Comparison of ENCODE assay signal across 1 cellular context in the genomic region with DNA sequence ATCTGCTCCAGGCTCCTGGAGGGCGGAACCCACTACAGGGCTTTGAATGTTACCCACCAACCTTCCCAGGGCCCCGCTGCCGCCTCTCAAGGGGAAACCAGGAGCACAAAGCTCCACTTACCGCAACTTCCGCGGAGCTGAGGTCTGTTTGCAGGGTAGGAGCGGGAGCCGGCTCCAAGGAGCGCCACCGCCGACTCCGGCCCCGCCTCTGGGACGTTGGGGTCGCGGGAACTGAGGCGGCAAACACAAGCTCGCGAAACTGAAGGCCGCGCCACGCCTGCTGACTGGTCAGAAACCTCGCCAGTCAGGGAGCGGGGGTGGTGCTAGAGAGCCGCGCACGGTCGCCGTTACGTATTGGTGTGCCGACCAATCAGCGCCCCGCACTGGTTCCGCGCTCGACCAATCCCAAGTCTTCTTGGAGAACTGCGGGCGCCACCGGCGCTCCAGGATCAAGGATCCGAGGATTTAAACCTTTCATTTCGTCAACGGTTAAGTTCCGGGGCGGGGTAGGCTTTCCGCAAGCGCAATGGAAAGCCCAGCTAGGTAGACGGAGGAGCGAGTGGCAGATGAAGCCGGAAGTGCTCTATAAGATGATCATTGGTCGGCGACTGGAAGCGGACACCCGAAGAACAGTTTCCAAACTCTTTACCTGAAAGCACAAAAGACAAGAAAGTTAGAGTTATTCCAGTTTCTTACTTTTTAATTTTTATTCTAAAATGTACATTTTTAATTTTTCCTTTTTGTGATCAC.
TF ChIP-seq lines count a peak whose summit lies in the region.

A gene (minus strand): TSS at position 233 of the 750 bp plus-strand sequence. CDS start 3,828 bp downstream, outside the sequence.

TF ChIP-seq in SK-N-SH, 30 proteins besides CTCF, POLR2A, EP300 and RAD21 (continued from another document):
- TF ChIP-seq, protein P1, sequence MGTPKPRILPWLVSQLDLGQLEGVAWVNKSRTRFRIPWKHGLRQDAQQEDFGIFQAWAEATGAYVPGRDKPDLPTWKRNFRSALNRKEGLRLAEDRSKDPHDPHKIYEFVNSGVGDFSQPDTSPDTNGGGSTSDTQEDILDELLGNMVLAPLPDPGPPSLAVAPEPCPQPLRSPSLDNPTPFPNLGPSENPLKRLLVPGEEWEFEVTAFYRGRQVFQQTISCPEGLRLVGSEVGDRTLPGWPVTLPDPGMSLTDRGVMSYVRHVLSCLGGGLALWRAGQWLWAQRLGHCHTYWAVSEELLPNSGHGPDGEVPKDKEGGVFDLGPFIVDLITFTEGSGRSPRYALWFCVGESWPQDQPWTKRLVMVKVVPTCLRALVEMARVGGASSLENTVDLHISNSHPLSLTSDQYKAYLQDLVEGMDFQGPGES (IDR thresholded peaks at IDR 0.05; ENCODE audit: low read depth, low read length), result peak; percentile 70
- TF ChIP-seq, protein P2, sequence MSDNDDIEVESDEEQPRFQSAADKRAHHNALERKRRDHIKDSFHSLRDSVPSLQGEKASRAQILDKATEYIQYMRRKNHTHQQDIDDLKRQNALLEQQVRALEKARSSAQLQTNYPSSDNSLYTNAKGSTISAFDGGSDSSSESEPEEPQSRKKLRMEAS (IDR thresholded peaks at IDR 0.05; ENCODE audit: low read depth), result no peak; the same call in 1 of the 2 replicates
- TF ChIP-seq NRF1 (IDR thresholded peaks at IDR 0.05; ENCODE audit: low read depth, low read length), result peak; percentile 73
- no peak for TF ChIP-seq JUND (IDR thresholded peaks at IDR 0.05)
- TF ChIP-seq, protein P3, sequence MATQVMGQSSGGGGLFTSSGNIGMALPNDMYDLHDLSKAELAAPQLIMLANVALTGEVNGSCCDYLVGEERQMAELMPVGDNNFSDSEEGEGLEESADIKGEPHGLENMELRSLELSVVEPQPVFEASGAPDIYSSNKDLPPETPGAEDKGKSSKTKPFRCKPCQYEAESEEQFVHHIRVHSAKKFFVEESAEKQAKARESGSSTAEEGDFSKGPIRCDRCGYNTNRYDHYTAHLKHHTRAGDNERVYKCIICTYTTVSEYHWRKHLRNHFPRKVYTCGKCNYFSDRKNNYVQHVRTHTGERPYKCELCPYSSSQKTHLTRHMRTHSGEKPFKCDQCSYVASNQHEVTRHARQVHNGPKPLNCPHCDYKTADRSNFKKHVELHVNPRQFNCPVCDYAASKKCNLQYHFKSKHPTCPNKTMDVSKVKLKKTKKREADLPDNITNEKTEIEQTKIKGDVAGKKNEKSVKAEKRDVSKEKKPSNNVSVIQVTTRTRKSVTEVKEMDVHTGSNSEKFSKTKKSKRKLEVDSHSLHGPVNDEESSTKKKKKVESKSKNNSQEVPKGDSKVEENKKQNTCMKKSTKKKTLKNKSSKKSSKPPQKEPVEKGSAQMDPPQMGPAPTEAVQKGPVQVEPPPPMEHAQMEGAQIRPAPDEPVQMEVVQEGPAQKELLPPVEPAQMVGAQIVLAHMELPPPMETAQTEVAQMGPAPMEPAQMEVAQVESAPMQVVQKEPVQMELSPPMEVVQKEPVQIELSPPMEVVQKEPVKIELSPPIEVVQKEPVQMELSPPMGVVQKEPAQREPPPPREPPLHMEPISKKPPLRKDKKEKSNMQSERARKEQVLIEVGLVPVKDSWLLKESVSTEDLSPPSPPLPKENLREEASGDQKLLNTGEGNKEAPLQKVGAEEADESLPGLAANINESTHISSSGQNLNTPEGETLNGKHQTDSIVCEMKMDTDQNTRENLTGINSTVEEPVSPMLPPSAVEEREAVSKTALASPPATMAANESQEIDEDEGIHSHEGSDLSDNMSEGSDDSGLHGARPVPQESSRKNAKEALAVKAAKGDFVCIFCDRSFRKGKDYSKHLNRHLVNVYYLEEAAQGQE (IDR thresholded peaks at IDR 0.05; ENCODE audit: low read depth, low read length), result no peak
- no peak for TF ChIP-seq TEAD4 (IDR thresholded peaks at IDR 0.05; ENCODE audit: borderline replicate concordance, insufficient read depth)
